Comparison of ENCODE assay signal across 15 cellular contexts in genomic region chr17:57092779-57093178, GRCh38. TPM values are rescaled to one million over a fixed set of nuclear protein-coding genes. Genes with fewer than 3 reads are reported as not detected.
A peak's percentile ranks its signal among the peaks of the same experiment; 100 is the strongest.
DNase-seq lines count a peak whose midpoint lies in the region; ATAC-seq, FAIRE-seq and TF ChIP-seq lines count a peak whose summit lies in the region.
"Had no signal": no experiment of that assay in that cellular context is flagged by ENCODE, and none has a peak within 500 bp of the region (broad histone marks: within the 10 kb centered on the region; RNA-seq: fewer than 3 reads in every experiment).

No MANE protein-coding gene starts in this region.

- TF ChIP-seq CTCF in WTC11 (IDR thresholded peaks at IDR 0.05) (no peak), H1 (IDR thresholded peaks at IDR 0.05; ENCODE audit: control extremely low read depth in 1 of 3, insufficient read depth in 1 of 3, low read depth in 1 of 3, low read length in 3 of 3) (no peak), type B pancreatic cell (conservative IDR thresholded peaks at IDR 0.05) (no peak), hepatocyte (IDR thresholded peaks at IDR 0.05; ENCODE audit: poor library complexity) (no peak)

- no peak overlapping the region for H3K18ac ChIP-seq in H1 (ENCODE audit: extremely low read depth, low read length)
- H3K18ac ChIP-seq in neuronal stem cell (ENCODE audit: low read length), result no peak overlapping the region

- H3K79me2 ChIP-seq in H1 (ENCODE audit: control insufficient read depth in 1 of 2, insufficient read depth in 2 of 2, low read length in 2 of 2) (peaks cover 76 to 100% of the 10 kb centered on the region in 2 experiments), hepatocyte (peaks cover 100% of the 10 kb centered on the region)

- no peaks in the 10 kb centered on the region for H3K9me2 ChIP-seq in hepatocyte (replicated peaks; ENCODE audit: insufficient read depth)

- H4K91ac ChIP-seq in H1 (replicated peaks; ENCODE audit: insufficient read length, low read length) (no peak overlapping the region), neuronal stem cell (ENCODE audit: low read depth, low read length, poor library complexity) (no peak overlapping the region)

- H4K20me1 ChIP-seq in H1 (replicated peaks in 1 of 2; ENCODE audit: control insufficient read depth in 1 of 2, insufficient read depth in 2 of 2, low read length in 2 of 2) (peaks cover 35 to 46% of the 10 kb centered on the region in 2 experiments), hepatocyte (ENCODE audit: insufficient read depth, poor library complexity, severe bottlenecking) (peaks cover 80% of the 10 kb centered on the region)

- H2BK15ac ChIP-seq in H1 (ENCODE audit: low read length), result no peak overlapping the region; the same call in 1 of the 2 replicates
- H2BK15ac ChIP-seq in neuronal stem cell (ENCODE audit: low read length), result no peak overlapping the region

- peaks cover 15 to 46% (median 31%) of the 10 kb centered on the region in 4 experiments for H3K4me1 ChIP-seq in H1 (replicated peaks in 1 of 4; ENCODE audit: control insufficient read depth in 3 of 4, insufficient read depth in 4 of 4, low read length in 3 of 4)
- peaks cover 21 to 28% of the 10 kb centered on the region in 2 donors for H3K4me1 ChIP-seq in neuronal stem cell (ENCODE audit: control insufficient read depth in 2 of 2, insufficient read depth in 1 of 2, low read depth in 1 of 2, low read length in 2 of 2)
- H3K4me1 ChIP-seq in hepatocyte (ENCODE audit: insufficient read depth), result peaks cover 34% of the 10 kb centered on the region

- POLR2A ChIA-PET in WTC11 (lab: Charles Lee), result no interaction called here
- POLR2A ChIA-PET in H1 (lab: Charles Lee; ENCODE audit: partially characterized antibody), result interaction anchor here (1.4 kb wide), 1 partner anchor 11 kb away, joined by 4 read pairs; no protein-coding TSS in a partner anchor

- no peak for TF ChIP-seq EP300 in H1 (IDR thresholded peaks at IDR 0.05; ENCODE audit: borderline replicate concordance in 1 of 2, low read depth in 2 of 2, low read length in 2 of 2)

- H3K4me1 Mint-ChIP-seq in WTC11, result peaks cover 90% of the 10 kb centered on the region
- peaks cover 29% of the 10 kb centered on the region for H3K4me1 Mint-ChIP-seq in type B pancreatic cell (ENCODE audit: unreplicated experiment)

- H3K27ac Mint-ChIP-seq in WTC11 (peak overlapping the region; percentile 23), type B pancreatic cell (peak overlapping the region; percentile 46)

- H3K79me1 ChIP-seq in H1 (ENCODE audit: low read depth, low read length), result peaks cover 33% of the 10 kb centered on the region
- H3K79me1 ChIP-seq in neuronal stem cell (ENCODE audit: low read depth, low read length), result peaks cover 2% of the 10 kb centered on the region

- H4K5ac ChIP-seq in H1 (ENCODE audit: insufficient read length, low read depth, low read length), result no peak overlapping the region

- H3K23ac ChIP-seq in H1 (ENCODE audit: insufficient read length) (no peak overlapping the region), neuronal stem cell (ENCODE audit: low read depth, low read length, poor library complexity) (no peak overlapping the region)

- H3K9ac ChIP-seq in H1 (replicated peaks in 1 of 4; ENCODE audit: extremely low read depth in 1 of 4, low read depth in 3 of 4, low read length in 3 of 4), result no peak overlapping the region; a peak in 1 of 7 replicates
- no peak overlapping the region for H3K9ac ChIP-seq in neuronal stem cell (ENCODE audit: low read depth, low read length, poor library complexity)

- H3K27ac ChIP-seq in H1 (ENCODE audit: low read depth, low read length) (no peak overlapping the region), neuronal stem cell (replicated peaks; ENCODE audit: low read length) (no peak overlapping the region), hepatocyte (no peak overlapping the region)
- H3K27ac ChIP-seq: SK-N-MC had no signal

- no peak overlapping the region for H3K56ac ChIP-seq in H1 (replicated peaks; ENCODE audit: insufficient read length, low read depth, low read length)

- no peak for FAIRE-seq in H1 (lab: Jason Lieb, UNC)

- no peaks in the 10 kb centered on the region for H3K36me3 Mint-ChIP-seq in WTC11
- peaks cover 4% of the 10 kb centered on the region for H3K36me3 Mint-ChIP-seq in type B pancreatic cell

- H2BK12ac ChIP-seq in H1 (ENCODE audit: low read depth, low read length) (no peak overlapping the region), neuronal stem cell (ENCODE audit: low read length) (no peak overlapping the region)

- 84% methylated on average over 8 of the region's 8 CpGs; no CpG with 5 or more reads in 1 of the 2 experiments for WGBS in H1 (ENCODE audit: extremely low coverage in 1 of 2, insufficient coverage in 1 of 2, insufficient read length in 1 of 2, insufficient replicate concordance in 2 of 2, low coverage in 1 of 2, low lambda C conversion rate in 2 of 2, missing lambda C conversion rate in 1 of 2), 2 experiments
- no CpG with 5 or more reads among the region's 8 CpGs for WGBS in neuronal stem cell (ENCODE audit: extremely low coverage in 2 of 2, insufficient read length in 2 of 2, insufficient replicate concordance in 1 of 2), 2 donors
- WGBS in hepatocyte (ENCODE audit: low lambda C conversion rate, missing lambda C conversion rate), result 94% methylated on average over 8 of the region's 8 CpGs

- no peak overlapping the region for H2BK120ac ChIP-seq in H1 (replicated peaks; ENCODE audit: low read depth, low read length)
- H2BK120ac ChIP-seq in neuronal stem cell (ENCODE audit: low read depth, low read length), result no peak overlapping the region

- H3K27me3 Mint-ChIP-seq in WTC11 (ENCODE audit: low read depth) (no peaks in the 10 kb centered on the region), type B pancreatic cell (no peaks in the 10 kb centered on the region)

- H3K4me2 ChIP-seq in H1 (ENCODE audit: insufficient read depth in 1 of 2, low read depth in 2 of 2, low read length in 2 of 2) (peak overlapping the region; percentile 17 to 44; a peak in 3 of 4 replicates), neuronal stem cell (ENCODE audit: insufficient read depth, low read length, poor library complexity, severe bottlenecking) (no peak overlapping the region), hepatocyte (no peak overlapping the region)

- H3K36me3 ChIP-seq in H1 (ENCODE audit: control insufficient read depth in 2 of 4, insufficient read depth in 4 of 4, low read length in 3 of 4) (no peaks in the 10 kb centered on the region; a peak in 1 of 8 replicates), neuronal stem cell (replicated peaks in 1 of 2; ENCODE audit: control insufficient read depth in 2 of 2, insufficient read depth in 2 of 2, low read length in 2 of 2) (peaks cover 0 to 15% of the 10 kb centered on the region in 2 donors), hepatocyte (replicated peaks; ENCODE audit: insufficient read depth, low read depth) (no peaks in the 10 kb centered on the region)

- no peak for TF ChIP-seq POLR2A in H1 (IDR thresholded peaks at IDR 0.05; ENCODE audit: control extremely low read depth in 1 of 2, low read depth in 2 of 2, low read length in 2 of 2)

- no peak for DNase-seq in WTC11 (ENCODE audit: low spot score)
- DNase-seq in H1 (ENCODE audit: low read depth in 1 of 2, low spot score in 2 of 2), result no peak
- DNase-seq in neuronal stem cell (ENCODE audit: low spot score), result no peak
- no peak for DNase-seq in type B pancreatic cell (ENCODE audit: extremely low spot score, unreplicated experiment)
- DNase-seq in hepatocyte (ENCODE audit: low spot score), result no peak
- no peak for DNase-seq in RKO (ENCODE audit: low spot score)
- DNase-seq in NCI-H2227 (lab: John Stamatoyannopoulos, UW; ENCODE audit: unreplicated experiment), result no peak
- DNase-seq: activated CD4-positive, alpha-beta T cell treated with anti-CD3 and anti-CD28 coated beads for 48 hours; activated CD8-positive, alpha-beta memory T cell treated with anti-CD3 and anti-CD28 coated beads, Interleukin-2, amount 50 U/mL, for 48 hours; activated naive CD4-positive, alpha-beta T cell treated with Interleukin-2 at 50 U/mL for 16 hours; DMS53; effector memory CD4-positive, alpha-beta T cell had no signal

- H3K27me3 ChIP-seq in H1 (replicated peaks in 1 of 4; ENCODE audit: control insufficient read depth in 3 of 4, extremely low read depth in 1 of 4, insufficient read depth in 3 of 4, low read length in 3 of 4), result no peaks in the 10 kb centered on the region
- no peaks in the 10 kb centered on the region for H3K27me3 ChIP-seq in neuronal stem cell (ENCODE audit: control insufficient read depth in 3 of 3, insufficient read depth in 3 of 3, low read depth in 1 of 3, low read length in 3 of 3)
- no peaks in the 10 kb centered on the region for H3K27me3 ChIP-seq in hepatocyte

- peak overlapping the region; percentile 2; the same call in 1 of the 2 replicates for H3K4me3 Mint-ChIP-seq in WTC11
- H3K4me3 Mint-ChIP-seq in type B pancreatic cell, result no peak overlapping the region
- H3K4me3 Mint-ChIP-seq: CD14-positive monocyte had no signal

- 0 out of 2 replicates have a peak overlapping the region, but pooled peaks have one; percentile 10 for H2AK5ac ChIP-seq in H1 (ENCODE audit: low read depth, low read length)
- H2AK5ac ChIP-seq in neuronal stem cell (ENCODE audit: low read depth, low read length), result no peak overlapping the region

- CTCF ChIA-PET in WTC11 (lab: Charles Lee), result interaction anchor here (1.1 to 3.3 kb wide), 2 partner anchors 13 to 83 kb away, joined by 4 to 14 read pairs; no protein-coding TSS in a partner anchor
- CTCF ChIA-PET in H1 (lab: Charles Lee; ENCODE audit: partially characterized antibody), result interaction anchor here (0.6 to 3.0 kb wide), 4 partner anchors 13 to 22 kb away, joined by 3 to 20 read pairs (median 5); no protein-coding TSS in a partner anchor

- H4K8ac ChIP-seq in H1 (ENCODE audit: extremely low read depth, insufficient read depth, low read length) (no peak overlapping the region), neuronal stem cell (ENCODE audit: low read depth, low read length) (no peak overlapping the region)

- H3K9me3 ChIP-seq in H1 (ENCODE audit: insufficient read depth in 2 of 2, low read depth in 1 of 2, low read length in 1 of 2) (no peaks in the 10 kb centered on the region), neuronal stem cell (replicated peaks in 1 of 2; ENCODE audit: control insufficient read depth in 2 of 2, insufficient read depth in 1 of 2, low read depth in 1 of 2, low read length in 2 of 2) (peaks cover 0 to 2% of the 10 kb centered on the region in 2 donors), hepatocyte (ENCODE audit: low read depth) (no peaks in the 10 kb centered on the region)

- H3K4me3 ChIP-seq in H1 (ENCODE audit: extremely low read depth in 1 of 4, insufficient read depth in 2 of 4, low read depth in 3 of 4, low read length in 4 of 4) (no peak overlapping the region), neuronal stem cell (ENCODE audit: low read length in 2 of 2) (no peak overlapping the region), hepatocyte (no peak overlapping the region)
- H3K4me3 ChIP-seq: SK-N-MC, skin epidermis had no signal

- no peaks in the 10 kb centered on the region for H3K23me2 ChIP-seq in H1 (ENCODE audit: low read depth, low read length)

- no peak overlapping the region for H3K14ac ChIP-seq in H1 (ENCODE audit: insufficient read length)
- peak overlapping the region; percentile 5 for H3K14ac ChIP-seq in neuronal stem cell (ENCODE audit: low read length)

- H3K4ac ChIP-seq in H1 (replicated peaks; ENCODE audit: insufficient read length, low read depth, low read length) (no peak overlapping the region), neuronal stem cell (ENCODE audit: low read length) (no peak overlapping the region)

- H3K9me3 Mint-ChIP-seq in WTC11 (no peaks in the 10 kb centered on the region), type B pancreatic cell (no peaks in the 10 kb centered on the region)
- H3K9me3 Mint-ChIP-seq: CD14-positive monocyte had no signal

- TF ChIP-seq RAD21 in H1 (IDR thresholded peaks at IDR 0.05 in 1 of 2, conservative IDR thresholded peaks at IDR 0.05 in 1 of 2; ENCODE audit: low read depth in 2 of 2, low read length in 2 of 2), result no peak

- ATAC-seq in WTC11, result no peak

- H2AFZ ChIP-seq in H1 (ENCODE audit: low read length) (no peak overlapping the region), neuronal stem cell (ENCODE audit: low read length) (no peak overlapping the region), hepatocyte (no peak overlapping the region)

- H2BK20ac ChIP-seq in H1 (ENCODE audit: low read length), result no peak overlapping the region

- H2BK5ac ChIP-seq in H1 (ENCODE audit: low read depth, low read length) (no peak overlapping the region), neuronal stem cell (ENCODE audit: low read length) (no peak overlapping the region)

RNA-seq across cellular contexts. Expression of gene AKAP1, which starts 7.7 kb away (rescaled TPM):
- total RNA-seq in WTC11 (2021) (55.9 to 74.5 TPM (median 56.2 TPM) in 3 replicates), type B pancreatic cell (ENCODE audit: low replicate concordance) (42.6 and 43.6 TPM in 2 replicates), hepatocyte (46.7 and 59.1 TPM in 2 replicates)
- total RNA-seq in H1 (2021; fragmentation: NEBNext Ultra II Directional; extraction: Animal tissue kit (Norgen Biotek cat#: 25700)), result 110 and 120 TPM in 2 replicates
- polyA plus RNA-seq in H1 (2011; rRNA removed) (156 and 195 TPM in 2 replicates), hepatocyte (28.0 and 33.0 TPM in 2 replicates)
- polyA plus RNA-seq in H1 (2011; cell fraction: cytosol; rRNA removed), result 142 TPM
- 377 TPM for polyA plus RNA-seq in H1 (2011; cell fraction: nucleus; rRNA removed)
- 83.6 to 102 TPM (median 91.8 TPM) in 4 replicates for polyA plus RNA-seq in H1 (2012, experiment 1 of 2)
- polyA plus RNA-seq in H1 (2012, experiment 2 of 2), result 36.0 TPM
- polyA plus RNA-seq in H1 (2013, experiment 1 of 2), result 166 TPM
- polyA plus RNA-seq in H1 (2013, experiment 2 of 2), result 181 TPM
- polyA minus RNA-seq in H1 (2011; rRNA and poly(A)+ RNA removed), result 331 and 335 TPM in 2 replicates
- polyA minus RNA-seq in H1 (2011; cell fraction: cytosol; rRNA and poly(A)+ RNA removed), result 139 TPM
- polyA minus RNA-seq in H1 (2011; cell fraction: nucleus; rRNA and poly(A)+ RNA removed), result 80.5 TPM
- 12.3 TPM for polyA plus RNA-seq in neuronal stem cell (2013, experiment 1 of 2)
- polyA plus RNA-seq in neuronal stem cell (2013, experiment 2 of 2), result 13.3 TPM

Comparison
In these comparisons a context has a peak if more than half of its experiments do, and no peak if none do; other contexts are left out.
1. H3K4me2 ChIP-seq: peak in H1 (2 of 2); none in neuronal stem cell (single experiment) and hepatocyte (single experiment).